In the genomic region with DNA sequence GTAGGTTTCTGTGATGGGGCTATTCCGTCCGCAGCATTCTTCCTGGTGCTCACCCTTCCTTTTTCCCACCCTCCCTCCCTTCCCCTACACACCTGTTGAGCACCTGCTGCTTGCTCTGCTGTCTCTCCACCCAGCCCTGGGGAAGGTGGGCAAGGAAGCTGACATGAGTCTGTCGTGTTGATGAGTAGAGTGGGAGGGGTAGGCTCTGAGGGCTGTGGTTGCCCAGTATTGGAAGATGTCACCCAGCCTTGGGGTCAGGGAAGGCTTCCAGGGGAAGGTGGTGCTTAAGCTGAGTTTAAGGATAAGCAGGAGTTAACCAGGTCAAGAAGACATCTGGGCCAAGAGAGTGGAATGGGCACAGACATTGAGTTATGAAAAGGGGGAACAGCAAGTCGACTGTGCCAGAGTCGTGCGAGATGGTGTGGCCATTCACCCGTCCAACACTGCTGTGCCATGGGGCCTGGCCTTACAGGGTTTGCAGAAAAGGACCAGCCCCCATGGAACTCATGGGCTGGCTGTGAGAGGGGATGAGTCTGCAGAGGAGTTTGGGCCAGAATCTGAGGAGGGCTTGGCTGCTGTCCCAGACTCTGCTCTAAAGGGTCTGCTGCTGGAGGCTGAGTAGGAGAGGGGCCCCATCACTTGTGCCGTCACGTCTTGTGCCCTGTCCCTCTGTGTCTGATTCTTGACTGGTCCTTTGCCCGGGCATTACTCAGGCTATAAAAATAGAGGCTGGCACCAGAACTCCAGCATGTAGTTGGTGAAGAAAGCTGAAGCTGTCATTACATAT, we compare ENCODE assay signal across 13 cellular contexts. TPM values are rescaled to one million over a fixed set of nuclear protein-coding genes. Genes with fewer than 3 reads are reported as not detected.
DNase-seq lines count a peak whose midpoint lies in the region; TF ChIP-seq lines count a peak whose summit lies in the region.
"Had no signal": no experiment of that assay in that cellular context is flagged by ENCODE, and none has a peak within 500 bp of the region (broad histone marks: within the 10 kb centered on the region; RNA-seq: fewer than 3 reads in every experiment).

No MANE protein-coding gene starts in this region.

- H3K4me3 Mint-ChIP-seq in endothelial cell (ENCODE audit: unreplicated experiment): peak overlapping the region; percentile 37
- peak overlapping the region; percentile 18 for H3K4me3 Mint-ChIP-seq in nephron progenitor cell
- H3K4me3 Mint-ChIP-seq: CD4-positive, CD25-positive, alpha-beta regulatory T cell had no signal

- H3K4me1 Mint-ChIP-seq in endothelial cell (ENCODE audit: unreplicated experiment): peaks cover 2% of the 10 kb centered on the region
- H3K4me1 Mint-ChIP-seq in nephron progenitor cell: peaks cover 81% of the 10 kb centered on the region

- H3K9me3 ChIP-seq in KOPT-K1 (ENCODE audit: insufficient read depth, low read length, poor library complexity, severe bottlenecking): no peaks in the 10 kb centered on the region

- H3K27me3 Mint-ChIP-seq in endothelial cell (ENCODE audit: unreplicated experiment) (no peaks in the 10 kb centered on the region), nephron progenitor cell (ENCODE audit: low read depth, poor library complexity) (peaks cover 4% of the 10 kb centered on the region)
- H3K27me3 Mint-ChIP-seq: CD4-positive, CD25-positive, alpha-beta regulatory T cell had no signal

- peak overlapping the region; percentile 99 for H3K27ac ChIP-seq in KOPT-K1 (ENCODE audit: low read depth, low read length, poor library complexity, severe bottlenecking)

- H3K36me3 ChIP-seq in KOPT-K1 (ENCODE audit: insufficient read depth, low read length): peaks cover 69% of the 10 kb centered on the region

- no peak overlapping the region for H3K27ac Mint-ChIP-seq in endothelial cell (ENCODE audit: unreplicated experiment)
- peak overlapping the region; percentile 41 for H3K27ac Mint-ChIP-seq in nephron progenitor cell
- H3K27ac Mint-ChIP-seq: CD4-positive, CD25-positive, alpha-beta regulatory T cell had no signal

- DNase-seq in C1 segment of cervical spinal cord (lab: John Stamatoyannopoulos, UW): peak in 11 of 14 donors; percentile 18 to 79 (median 34)
- no peak for DNase-seq in endothelial cell (ENCODE audit: low spot score)
- DNase-seq in nephron progenitor cell: no peak
- no peak for DNase-seq in NCI-H82 (lab: John Stamatoyannopoulos, UW)
- no peak for DNase-seq in stimulated activated CD4-positive, alpha-beta T cell treated with anti-CD3 and anti-CD28 coated beads, Interleukin-4, amount 100 ng/mL, for 24 hours
- no peak for DNase-seq in MV-4-11 (lab: John Stamatoyannopoulos, UW)
- DNase-seq in RPMI8226: no peak
- DNase-seq: CD4-positive, CD25-positive, alpha-beta regulatory T cell; NCI-H1930; stimulated activated CD4-positive, alpha-beta T cell treated with anti-CD3 and anti-CD28 coated beads, Interleukin-4, amount 100 ng/mL, for 4 hours; stimulated activated naive CD4-positive, alpha-beta T cell; T-helper 2 cell had no signal

- H3K9me3 Mint-ChIP-seq in endothelial cell (ENCODE audit: unreplicated experiment): no peaks in the 10 kb centered on the region
- H3K9me3 Mint-ChIP-seq in nephron progenitor cell: no peaks in the 10 kb centered on the region
- H3K9me3 Mint-ChIP-seq: CD4-positive, CD25-positive, alpha-beta regulatory T cell had no signal

- no peaks in the 10 kb centered on the region for H3K36me3 Mint-ChIP-seq in endothelial cell (ENCODE audit: low read depth, unreplicated experiment)
- H3K36me3 Mint-ChIP-seq in nephron progenitor cell (ENCODE audit: low read depth): peaks cover 2% of the 10 kb centered on the region

- TF ChIP-seq CTCF in endothelial cell (IDR thresholded peaks at IDR 0.05; ENCODE audit: unreplicated experiment) (no peak), nephron progenitor cell (IDR thresholded peaks at IDR 0.05) (no peak)

RNA-seq across cellular contexts. Expression of a gene that starts 9.8 kb away (rescaled TPM):
- total RNA-seq in endothelial cell (ENCODE audit: unreplicated experiment): 4.4 TPM

Comparison
In these comparisons a context has a peak if more than half of its experiments do, and no peak if none do; other contexts are left out.
1. DNase-seq: peak in C1 segment of cervical spinal cord (11 of 14); none in endothelial cell (single experiment), nephron progenitor cell (single experiment), NCI-H82 (single experiment), stimulated activated CD4-positive, alpha-beta T cell treated with anti-CD3 and anti-CD28 coated beads, Interleukin-4, amount 100 ng/mL, for 24 hours (single experiment), MV-4-11 (single experiment) and RPMI8226 (single experiment).